Comparison of ENCODE assay signal across 20 cellular contexts in genomic region chr13:108185218-108185617, GRCh38.
"Had no signal": no experiment of that assay in that cellular context is flagged by ENCODE, and none has a peak within 500 bp of the region (broad histone marks: within the 10 kb centered on the region; RNA-seq: fewer than 3 reads in every experiment).

No MANE protein-coding gene starts in this region.

- H3K9ac ChIP-seq: parathyroid adenoma had no signal

- H3K36me3 ChIP-seq: esophagus squamous epithelium, left ventricle myocardium inferior, lower lobe of right lung, right lobe of liver had no signal

- H3K4me1 ChIP-seq: esophagus squamous epithelium, left ventricle myocardium inferior, lower lobe of right lung, parathyroid adenoma, psoas muscle, right lobe of liver had no signal

- FAIRE-seq: kidney, urothelium cell line had no signal

- ATAC-seq: left cardiac atrium; lower lobe of right lung; naive thymus-derived CD4-positive, alpha-beta T cell; psoas muscle; right lobe of liver had no signal

- H3K9me3 Mint-ChIP-seq: naive thymus-derived CD4-positive, alpha-beta T cell had no signal

- H3K27ac ChIP-seq: esophagus squamous epithelium, hepatocyte, left ventricle myocardium inferior, lower lobe of right lung, parathyroid adenoma, psoas muscle, right lobe of liver had no signal

- H3K9me3 ChIP-seq: esophagus squamous epithelium, left ventricle myocardium inferior, lower lobe of right lung, psoas muscle, right lobe of liver had no signal

- H3K27me3 ChIP-seq: esophagus squamous epithelium, hepatocyte had no signal

- H3K4me1 Mint-ChIP-seq: naive thymus-derived CD4-positive, alpha-beta T cell; nephron progenitor cell had no signal

- H3K79me2 ChIP-seq: hepatocyte, parathyroid adenoma had no signal

- H2AFZ ChIP-seq: hepatocyte, parathyroid adenoma had no signal

- H3K4me2 ChIP-seq: hepatocyte had no signal

- H3K27ac Mint-ChIP-seq: naive thymus-derived CD4-positive, alpha-beta T cell; nephron progenitor cell had no signal

- H3K36me3 Mint-ChIP-seq: naive thymus-derived CD4-positive, alpha-beta T cell had no signal

- DNase-seq: esophagus squamous epithelium; foreskin fibroblast; head of caudate nucleus; kidney; left cardiac atrium; left ventricle myocardium inferior; lower lobe of right lung; mesendoderm; naive thymus-derived CD4-positive, alpha-beta T cell; nephron progenitor cell; psoas muscle; retina; right lobe of liver; stimulated activated CD4-positive, alpha-beta T cell treated with anti-CD3 and anti-CD28 coated beads, Interleukin-2, amount 100 ng/mL, for 24 hours; stimulated activated CD4-positive, alpha-beta T cell treated with anti-CD3 and anti-CD28 coated beads, Interleukin-4, amount 100 ng/mL, for 4 hours; stimulated activated naive CD4-positive, alpha-beta T cell treated with Interleukin-2 at 50 U/mL for 16 hours; trophoblast cell had no signal

- H3K4me3 ChIP-seq: esophagus squamous epithelium, hepatocyte, left ventricle myocardium inferior, lower lobe of right lung, psoas muscle, right lobe of liver had no signal

- H3K4me3 Mint-ChIP-seq: naive thymus-derived CD4-positive, alpha-beta T cell; nephron progenitor cell had no signal
